1 cellular context compared by ENCODE assay signal in the genomic region with DNA sequence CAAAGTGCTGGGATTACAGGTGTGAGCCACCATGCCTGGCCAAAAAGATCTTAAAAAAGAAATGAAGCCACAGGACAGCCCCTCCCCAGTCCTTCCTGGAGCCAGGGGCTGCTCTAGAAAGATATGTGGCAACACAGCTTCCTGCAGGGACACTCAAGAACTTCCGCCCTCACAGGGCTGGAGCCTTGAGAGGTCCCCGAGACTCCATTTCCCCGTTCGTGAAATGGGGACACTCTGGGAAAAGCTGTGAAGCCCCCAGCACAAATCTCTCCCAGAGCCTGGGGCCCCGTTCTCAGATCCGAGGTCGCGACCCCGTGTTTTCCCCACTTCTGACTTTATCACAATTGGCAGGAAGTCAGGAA.
TF ChIP-seq lines count a peak whose summit lies in the region.

No MANE protein-coding gene starts in this region.

TF ChIP-seq in GM23338, 12 proteins besides CTCF, POLR2A, EP300 and RAD21 (continued from another document):
- TF ChIP-seq, protein P1, sequence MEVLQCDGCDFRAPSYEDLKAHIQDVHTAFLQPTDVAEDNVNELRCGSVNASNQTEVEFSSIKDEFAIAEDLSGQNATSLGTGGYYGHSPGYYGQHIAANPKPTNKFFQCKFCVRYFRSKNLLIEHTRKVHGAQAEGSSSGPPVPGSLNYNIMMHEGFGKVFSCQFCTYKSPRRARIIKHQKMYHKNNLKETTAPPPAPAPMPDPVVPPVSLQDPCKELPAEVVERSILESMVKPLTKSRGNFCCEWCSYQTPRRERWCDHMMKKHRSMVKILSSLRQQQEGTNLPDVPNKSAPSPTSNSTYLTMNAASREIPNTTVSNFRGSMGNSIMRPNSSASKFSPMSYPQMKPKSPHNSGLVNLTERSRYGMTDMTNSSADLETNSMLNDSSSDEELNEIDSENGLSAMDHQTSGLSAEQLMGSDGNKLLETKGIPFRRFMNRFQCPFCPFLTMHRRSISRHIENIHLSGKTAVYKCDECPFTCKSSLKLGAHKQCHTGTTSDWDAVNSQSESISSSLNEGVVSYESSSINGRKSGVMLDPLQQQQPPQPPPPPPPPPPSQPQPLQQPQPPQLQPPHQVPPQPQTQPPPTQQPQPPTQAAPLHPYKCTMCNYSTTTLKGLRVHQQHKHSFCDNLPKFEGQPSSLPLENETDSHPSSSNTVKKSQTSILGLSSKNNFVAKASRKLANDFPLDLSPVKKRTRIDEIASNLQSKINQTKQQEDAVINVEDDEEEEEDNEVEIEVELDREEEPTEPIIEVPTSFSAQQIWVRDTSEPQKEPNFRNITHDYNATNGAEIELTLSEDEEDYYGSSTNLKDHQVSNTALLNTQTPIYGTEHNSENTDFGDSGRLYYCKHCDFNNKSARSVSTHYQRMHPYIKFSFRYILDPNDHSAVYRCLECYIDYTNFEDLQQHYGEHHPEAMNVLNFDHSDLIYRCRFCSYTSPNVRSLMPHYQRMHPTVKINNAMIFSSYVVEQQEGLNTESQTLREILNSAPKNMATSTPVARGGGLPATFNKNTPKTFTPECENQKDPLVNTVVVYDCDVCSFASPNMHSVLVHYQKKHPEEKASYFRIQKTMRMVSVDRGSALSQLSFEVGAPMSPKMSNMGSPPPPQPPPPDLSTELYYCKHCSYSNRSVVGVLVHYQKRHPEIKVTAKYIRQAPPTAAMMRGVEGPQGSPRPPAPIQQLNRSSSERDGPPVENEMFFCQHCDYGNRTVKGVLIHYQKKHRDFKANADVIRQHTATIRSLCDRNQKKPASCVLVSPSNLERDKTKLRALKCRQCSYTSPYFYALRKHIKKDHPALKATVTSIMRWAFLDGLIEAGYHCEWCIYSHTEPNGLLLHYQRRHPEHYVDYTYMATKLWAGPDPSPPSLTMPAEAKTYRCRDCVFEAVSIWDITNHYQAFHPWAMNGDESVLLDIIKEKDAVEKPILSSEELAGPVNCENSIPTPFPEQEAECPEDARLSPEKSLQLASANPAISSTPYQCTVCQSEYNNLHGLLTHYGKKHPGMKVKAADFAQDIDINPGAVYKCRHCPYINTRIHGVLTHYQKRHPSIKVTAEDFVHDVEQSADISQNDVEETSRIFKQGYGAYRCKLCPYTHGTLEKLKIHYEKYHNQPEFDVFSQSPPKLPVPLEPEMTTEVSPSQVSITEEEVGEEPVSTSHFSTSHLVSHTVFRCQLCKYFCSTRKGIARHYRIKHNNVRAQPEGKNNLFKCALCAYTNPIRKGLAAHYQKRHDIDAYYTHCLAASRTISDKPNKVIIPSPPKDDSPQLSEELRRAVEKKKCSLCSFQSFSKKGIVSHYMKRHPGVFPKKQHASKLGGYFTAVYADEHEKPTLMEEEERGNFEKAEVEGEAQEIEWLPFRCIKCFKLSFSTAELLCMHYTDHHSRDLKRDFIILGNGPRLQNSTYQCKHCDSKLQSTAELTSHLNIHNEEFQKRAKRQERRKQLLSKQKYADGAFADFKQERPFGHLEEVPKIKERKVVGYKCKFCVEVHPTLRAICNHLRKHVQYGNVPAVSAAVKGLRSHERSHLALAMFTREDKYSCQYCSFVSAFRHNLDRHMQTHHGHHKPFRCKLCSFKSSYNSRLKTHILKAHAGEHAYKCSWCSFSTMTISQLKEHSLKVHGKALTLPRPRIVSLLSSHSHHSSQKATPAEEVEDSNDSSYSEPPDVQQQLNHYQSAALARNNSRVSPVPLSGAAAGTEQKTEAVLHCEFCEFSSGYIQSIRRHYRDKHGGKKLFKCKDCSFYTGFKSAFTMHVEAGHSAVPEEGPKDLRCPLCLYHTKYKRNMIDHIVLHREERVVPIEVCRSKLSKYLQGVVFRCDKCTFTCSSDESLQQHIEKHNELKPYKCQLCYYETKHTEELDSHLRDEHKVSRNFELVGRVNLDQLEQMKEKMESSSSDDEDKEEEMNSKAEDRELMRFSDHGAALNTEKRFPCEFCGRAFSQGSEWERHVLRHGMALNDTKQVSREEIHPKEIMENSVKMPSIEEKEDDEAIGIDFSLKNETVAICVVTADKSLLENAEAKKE (CRISPR knock-in tag; IDR thresholded peaks at IDR 0.05) = no peak
- TF ChIP-seq ZNF114 (CRISPR knock-in tag; IDR thresholded peaks at IDR 0.05) (no peak), EZH2phosphoT487 (IDR thresholded peaks at IDR 0.05; ENCODE audit: unreplicated experiment) (no peak), STAT1 (IDR thresholded peaks at IDR 0.05; ENCODE audit: unreplicated experiment) (no peak), POLR2AphosphoS5 (IDR thresholded peaks at IDR 0.05; ENCODE audit: low read depth) (no peak), JUNB (IDR thresholded peaks at IDR 0.05; ENCODE audit: unreplicated experiment) (no peak)
- TF ChIP-seq, protein P2, sequence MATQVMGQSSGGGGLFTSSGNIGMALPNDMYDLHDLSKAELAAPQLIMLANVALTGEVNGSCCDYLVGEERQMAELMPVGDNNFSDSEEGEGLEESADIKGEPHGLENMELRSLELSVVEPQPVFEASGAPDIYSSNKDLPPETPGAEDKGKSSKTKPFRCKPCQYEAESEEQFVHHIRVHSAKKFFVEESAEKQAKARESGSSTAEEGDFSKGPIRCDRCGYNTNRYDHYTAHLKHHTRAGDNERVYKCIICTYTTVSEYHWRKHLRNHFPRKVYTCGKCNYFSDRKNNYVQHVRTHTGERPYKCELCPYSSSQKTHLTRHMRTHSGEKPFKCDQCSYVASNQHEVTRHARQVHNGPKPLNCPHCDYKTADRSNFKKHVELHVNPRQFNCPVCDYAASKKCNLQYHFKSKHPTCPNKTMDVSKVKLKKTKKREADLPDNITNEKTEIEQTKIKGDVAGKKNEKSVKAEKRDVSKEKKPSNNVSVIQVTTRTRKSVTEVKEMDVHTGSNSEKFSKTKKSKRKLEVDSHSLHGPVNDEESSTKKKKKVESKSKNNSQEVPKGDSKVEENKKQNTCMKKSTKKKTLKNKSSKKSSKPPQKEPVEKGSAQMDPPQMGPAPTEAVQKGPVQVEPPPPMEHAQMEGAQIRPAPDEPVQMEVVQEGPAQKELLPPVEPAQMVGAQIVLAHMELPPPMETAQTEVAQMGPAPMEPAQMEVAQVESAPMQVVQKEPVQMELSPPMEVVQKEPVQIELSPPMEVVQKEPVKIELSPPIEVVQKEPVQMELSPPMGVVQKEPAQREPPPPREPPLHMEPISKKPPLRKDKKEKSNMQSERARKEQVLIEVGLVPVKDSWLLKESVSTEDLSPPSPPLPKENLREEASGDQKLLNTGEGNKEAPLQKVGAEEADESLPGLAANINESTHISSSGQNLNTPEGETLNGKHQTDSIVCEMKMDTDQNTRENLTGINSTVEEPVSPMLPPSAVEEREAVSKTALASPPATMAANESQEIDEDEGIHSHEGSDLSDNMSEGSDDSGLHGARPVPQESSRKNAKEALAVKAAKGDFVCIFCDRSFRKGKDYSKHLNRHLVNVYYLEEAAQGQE (IDR thresholded peaks at IDR 0.05; ENCODE audit: unreplicated experiment) = no peak
